In genomic region chr19:3572855-3573161, GRCh38 we compare ENCODE assay signal across 1 cellular context.
A peak's percentile ranks its signal among the peaks of the same experiment; 100 is the strongest.
TF ChIP-seq lines count a peak whose summit lies in the region.

HMG20B (plus strand) TSS chr19:3572944; CDS start chr19:3573310, 366 bp downstream.

TF ChIP-seq in K562, 482 proteins besides CTCF, POLR2A, EP300 and RAD21 (continued from another document):
- TF ChIP-seq VEZF1 (CRISPR knock-in tag; IDR thresholded peaks at IDR 0.05) = peak; percentile 80
- no peak for TF ChIP-seq ZNF407 (IDR thresholded peaks at IDR 0.05; ENCODE audit: low read depth)
- 0 out of 2 replicates have a peak, but pooled peaks have one; percentile 29 for TF ChIP-seq CBX1 (IDR thresholded peaks at IDR 0.05; ENCODE audit: low read depth)
- 0 out of 2 replicates have a peak, but pooled peaks have one; percentile 2 for TF ChIP-seq ZBTB7A (IDR thresholded peaks at IDR 0.05; ENCODE audit: borderline replicate concordance, control insufficient read depth, low read depth, low read length)
- TF ChIP-seq, protein P1, sequence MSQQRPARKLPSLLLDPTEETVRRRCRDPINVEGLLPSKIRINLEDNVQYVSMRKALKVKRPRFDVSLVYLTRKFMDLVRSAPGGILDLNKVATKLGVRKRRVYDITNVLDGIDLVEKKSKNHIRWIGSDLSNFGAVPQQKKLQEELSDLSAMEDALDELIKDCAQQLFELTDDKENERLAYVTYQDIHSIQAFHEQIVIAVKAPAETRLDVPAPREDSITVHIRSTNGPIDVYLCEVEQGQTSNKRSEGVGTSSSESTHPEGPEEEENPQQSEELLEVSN (IDR thresholded peaks at IDR 0.05; ENCODE audit: borderline replicate concordance in 1 of 2, extremely low read depth in 1 of 2, insufficient read depth in 1 of 2, insufficient read length in 1 of 2, low read depth in 1 of 2, low read length in 1 of 2, poor library complexity in 1 of 2, severe bottlenecking in 1 of 2) = peak in 1 of 2 experiments; percentile 37
- TF ChIP-seq ZNF124 (CRISPR knock-in tag; IDR thresholded peaks at IDR 0.05) = no peak
- TF ChIP-seq ZNF175 (CRISPR knock-in tag; IDR thresholded peaks at IDR 0.05; ENCODE audit: low read depth) = no peak
- TF ChIP-seq POLR2AphosphoS5 (IDR thresholded peaks at IDR 0.05; ENCODE audit: control insufficient read depth, insufficient read depth, low read depth, low read length) = peak; percentile 21; the same call in 1 of the 2 replicates
